In genomic region chr20:39399463-39399862, GRCh38 we compare ENCODE assay signal across 17 cellular contexts.
"Had no signal": no experiment of that assay in that cellular context is flagged by ENCODE, and none has a peak within 500 bp of the region (broad histone marks: within the 10 kb centered on the region; RNA-seq: fewer than 3 reads in every experiment).

No MANE protein-coding gene starts in this region.

- H3K27ac Mint-ChIP-seq: dendritic cell treated with granulocyte-macrophage colony-stimulating factor and Interleukin-4, amounts not matched to agents 40 ng/mL and 50 ng/mL, for 4 days; stimulated activated naive CD8-positive, alpha-beta T cell treated with anti-CD3 and anti-CD28 coated beads, Interleukin-15, Interleukin-2, amounts not matched to agents 100 ng/mL and 50 ng/mL, for 24 hours; type B pancreatic cell had no signal

- H3K9me3 ChIP-seq: heart left ventricle, ovary, sigmoid colon, spleen had no signal

- H3K9me3 Mint-ChIP-seq: dendritic cell treated with granulocyte-macrophage colony-stimulating factor and Interleukin-4, amounts not matched to agents 40 ng/mL and 50 ng/mL, for 4 days; stimulated activated naive CD8-positive, alpha-beta T cell treated with anti-CD3 and anti-CD28 coated beads, Interleukin-15, Interleukin-2, amounts not matched to agents 100 ng/mL and 50 ng/mL, for 24 hours; type B pancreatic cell had no signal

- H3K4me3 ChIP-seq: heart left ventricle, lung, ovary, sigmoid colon, spleen had no signal

- DNase-seq: activated CD4-positive, alpha-beta T cell treated with anti-CD3 and anti-CD28 coated beads for 1 hour; activated CD4-positive, alpha-beta T cell treated with anti-CD3 and anti-CD28 coated beads, Interleukin-2, amount 50 U/mL, for 4 hours; activated naive CD4-positive, alpha-beta T cell treated with Interleukin-2 at 50 U/mL for 16 hours; activated T-cell treated with anti-CD3 and anti-CD28 coated beads for 4 hours; anterior cingulate cortex; cerebellar nuclear complex; effector memory CD4-positive, alpha-beta T cell; heart left ventricle; left colon; ovary; sigmoid colon; spleen had no signal

- H3K27me3 Mint-ChIP-seq: dendritic cell treated with granulocyte-macrophage colony-stimulating factor and Interleukin-4, amounts not matched to agents 40 ng/mL and 50 ng/mL, for 4 days; stimulated activated naive CD8-positive, alpha-beta T cell treated with anti-CD3 and anti-CD28 coated beads, Interleukin-15, Interleukin-2, amounts not matched to agents 100 ng/mL and 50 ng/mL, for 24 hours had no signal

- H3K36me3 ChIP-seq: heart left ventricle, ovary, sigmoid colon, spleen had no signal

- H3K4me1 ChIP-seq: heart left ventricle, sigmoid colon, spleen had no signal

- ATAC-seq: heart left ventricle, left colon had no signal

- H3K27ac ChIP-seq: epithelial cell of prostate, heart left ventricle, ovary, sigmoid colon, spleen had no signal

- H3K36me3 Mint-ChIP-seq: type B pancreatic cell had no signal

- H3K4me3 Mint-ChIP-seq: dendritic cell treated with granulocyte-macrophage colony-stimulating factor and Interleukin-4, amounts not matched to agents 40 ng/mL and 50 ng/mL, for 4 days; stimulated activated naive CD8-positive, alpha-beta T cell treated with anti-CD3 and anti-CD28 coated beads, Interleukin-15, Interleukin-2, amounts not matched to agents 100 ng/mL and 50 ng/mL, for 24 hours; type B pancreatic cell had no signal

- H3K27me3 ChIP-seq: heart left ventricle, ovary, sigmoid colon had no signal
